8 cellular contexts compared by ENCODE assay signal in the genomic region with DNA sequence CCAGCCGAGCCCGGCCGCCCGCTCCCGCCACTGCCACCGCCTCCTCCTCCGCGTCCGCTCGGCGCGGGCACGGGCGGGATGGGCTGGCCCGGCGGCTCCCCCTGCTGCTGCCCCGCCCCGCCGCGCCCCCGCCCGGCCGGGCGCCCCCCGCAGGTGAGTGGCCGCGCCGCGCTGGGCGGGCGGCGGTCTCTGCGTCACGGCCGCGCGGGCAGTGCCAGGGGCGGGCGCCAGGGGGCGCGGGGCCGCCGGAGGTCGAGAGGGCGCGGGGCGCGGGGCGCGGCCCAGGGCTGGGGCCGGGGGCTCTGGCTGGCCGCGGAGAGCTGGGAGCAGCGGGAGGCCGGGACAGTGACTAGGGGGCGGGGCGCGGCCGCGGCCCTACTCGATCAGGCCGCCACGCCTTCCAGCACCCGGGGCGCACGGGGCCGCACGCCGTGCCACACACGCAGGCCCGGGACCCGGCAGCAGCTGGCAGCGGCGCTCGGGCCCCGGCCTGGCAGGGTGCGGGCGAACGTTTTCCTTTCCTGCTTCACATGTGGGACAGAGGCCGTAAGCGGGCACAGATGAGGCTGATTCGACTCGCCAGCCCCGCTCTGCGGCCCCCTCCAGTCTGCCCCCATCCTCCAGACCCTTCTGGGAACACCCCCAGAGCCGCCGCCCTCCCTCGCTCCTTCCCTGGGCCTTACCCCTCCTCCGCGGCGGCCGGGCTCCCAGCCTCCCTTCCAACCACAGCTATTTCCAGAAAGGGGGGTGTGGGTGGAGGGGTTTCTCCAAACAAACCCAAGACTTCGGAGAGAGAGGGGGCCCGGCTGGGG. TPM values are rescaled to one million over a fixed set of nuclear protein-coding genes. Genes with fewer than 3 reads are reported as not detected.
DNase-seq lines count a peak whose midpoint lies in the region; ATAC-seq, FAIRE-seq and TF ChIP-seq lines count a peak whose summit lies in the region.

No MANE protein-coding gene starts in this region.

- ATAC-seq in GM19025 (IDR thresholded peaks at IDR 0.05; ENCODE audit: low read depth, unreplicated experiment) = peak; percentile 73
- peak; percentile 55 for ATAC-seq in HG03460 (IDR thresholded peaks at IDR 0.05; ENCODE audit: unreplicated experiment)
- ATAC-seq in omental fat pad (ENCODE audit: low FRiP score) = peak; percentile 70
- ATAC-seq in thoracic aorta (ENCODE audit: insufficient number of reproducible peaks, low FRiP score, low read depth) = peak; percentile 23

- peak overlapping the region; percentile 95 to 100 for H3K27ac ChIP-seq in thoracic aorta

- no peaks in the 10 kb centered on the region for H3K27me3 ChIP-seq in thoracic aorta (replicated peaks; ENCODE audit: insufficient read depth)

- no peak for TF ChIP-seq CTCF in AG09309 (IDR thresholded peaks at IDR 0.05; ENCODE audit: control insufficient read depth, insufficient read depth, low read depth, low read length, missing control alignments)
- peak in 1 of 3 donors; percentile 24 for TF ChIP-seq CTCF in omental fat pad (IDR thresholded peaks at IDR 0.05)
- peak; percentile 8 for TF ChIP-seq CTCF in thoracic aorta (IDR thresholded peaks at IDR 0.05)

- DNase-seq in AG09309 (ENCODE audit: low read depth) (no peak), RCC 7860 (ENCODE audit: low spot score) (peak; percentile 36), globus pallidus (ENCODE audit: low spot score) (peak; percentile 77), omental fat pad (ENCODE audit: low spot score) (no peak), thoracic aorta (ENCODE audit: low spot score) (no peak)
- peak; percentile 76 for DNase-seq in activated naive CD4-positive, alpha-beta T cell treated with Interleukin-2 at 50 U/mL for 16 hours

- peaks cover 32 to 74% of the 10 kb centered on the region in 2 donors for H3K4me1 ChIP-seq in thoracic aorta (ENCODE audit: control insufficient read depth in 1 of 2, low read depth in 2 of 2)

- peaks cover 7% of the 10 kb centered on the region for H3K36me3 ChIP-seq in thoracic aorta

- no peaks in the 10 kb centered on the region for H3K9me3 ChIP-seq in thoracic aorta

- peak overlapping the region; percentile 84 for H3K4me3 ChIP-seq in AG09309 (ENCODE audit: control insufficient read depth, low read depth, low read length)
- peak overlapping the region; percentile 78 for H3K4me3 ChIP-seq in thoracic aorta

- FAIRE-seq in RCC 7860 (lab: Jason Lieb, UNC) = no peak

RNA-seq across cellular contexts. Expression of gene TNS2, which starts 2.4 kb away (rescaled TPM):
- total RNA-seq in omental fat pad (100 to 1,000 TPM in 3 of 4 donors, 10 to 100 TPM in 1; 97.7 to 444 (median 154) TPM), thoracic aorta (100 to 1,000 TPM; 292 to 307 TPM)

RNA-seq across cellular contexts. Expression of gene SPRYD3, which starts 31.8 kb away (rescaled TPM):
- total RNA-seq in omental fat pad (10 to 100 TPM; 31.5 to 42.3 (median 36.3) TPM), thoracic aorta (10 to 100 TPM; 68.0 to 94.8 TPM)

RNA-seq across cellular contexts. Expression of gene EIF4B, which starts 41.2 kb away (rescaled TPM):
- total RNA-seq in omental fat pad = 100 to 1,000 TPM; 449 to 633 (median 553) TPM
- total RNA-seq in thoracic aorta = 100 to 1,000 TPM; 279 to 338 TPM

RNA-seq across cellular contexts. Expression of gene IGFBP6, which starts 50.0 kb away (rescaled TPM):
- total RNA-seq in omental fat pad = 100 to 1,000 TPM; 246 to 902 (median 719) TPM
- total RNA-seq in thoracic aorta = 1,000 to 10,000 TPM; 1,999 to 2,150 TPM

RNA-seq across cellular contexts. Expression of gene SOAT2, which starts 55.9 kb away (rescaled TPM):
- total RNA-seq in omental fat pad (not detected), thoracic aorta (under 1 TPM; 0.81 to 0.99 TPM)

Comparison
In these comparisons a context has a peak if more than half of its experiments do, and no peak if none do; other contexts are left out.
1. DNase-seq: peak in RCC 7860 (single experiment), activated naive CD4-positive, alpha-beta T cell treated with Interleukin-2 at 50 U/mL for 16 hours (single experiment) and globus pallidus (single experiment); none in AG09309 (single experiment), omental fat pad (single experiment) and thoracic aorta (single experiment).
2. ATAC-seq: peak in every context shown above with its lines; median percentile 73 in GM19025; 70 in omental fat pad; 55 in HG03460; 23 in thoracic aorta.